In genomic region chr3:12661375-12661774, GRCh38 we compare ENCODE assay signal across 8 cellular contexts. TPM values are rescaled to one million over a fixed set of nuclear protein-coding genes. Genes with fewer than 3 reads are reported as not detected.
DNase-seq lines count a peak whose midpoint lies in the region; ATAC-seq, FAIRE-seq and TF ChIP-seq lines count a peak whose summit lies in the region.
"Not testable (repeated sequence)": the region's sequence is repeated elsewhere in the genome, so short reads cannot be mapped to it uniquely, and the experiment has no call there.

No MANE protein-coding gene starts in this region.

- H3K27me3 Mint-ChIP-seq in H9 (ENCODE audit: low read depth); activated naive CD4-positive, alpha-beta T cell treated with anti-CD3 and anti-CD28 coated beads, Interleukin-2, amount 50 U/mL, for 24 hours; stimulated activated naive B cell treated with anti-CD40 and anti-IgM and Interleukin-4, amounts not matched to agents 10 μg/mL and 1 μg/mL and 100 μg/mL, for 72 hours: not testable (repeated sequence)

- not testable (repeated sequence) for H3K4me3 Mint-ChIP-seq in H9
- peak overlapping the region; percentile 60 for H3K4me3 Mint-ChIP-seq in activated naive CD4-positive, alpha-beta T cell treated with anti-CD3 and anti-CD28 coated beads, Interleukin-2, amount 50 U/mL, for 24 hours
- H3K4me3 Mint-ChIP-seq in stimulated activated naive B cell treated with anti-CD40 and anti-IgM and Interleukin-4, amounts not matched to agents 10 μg/mL and 1 μg/mL and 100 μg/mL, for 72 hours, result peak overlapping the region; percentile 21 to 56

- H3K79me2 ChIP-seq in H9 (ENCODE audit: insufficient read depth, low read length) (peaks cover 57% of the 10 kb centered on the region), PC-9 (ENCODE audit: low read depth) (peaks cover 74% of the 10 kb centered on the region), endothelial cell of umbilical vein (ENCODE audit: control insufficient read depth, insufficient read depth, low read length) (peaks cover 74% of the 10 kb centered on the region), keratinocyte (ENCODE audit: control insufficient read depth, insufficient read depth, low read length) (peaks cover 74% of the 10 kb centered on the region)

- peaks cover 19% of the 10 kb centered on the region for H3F3A ChIP-seq in PC-9 (ENCODE audit: insufficient read depth, low read depth)

- H4K8ac ChIP-seq in H9 (replicated peaks; ENCODE audit: insufficient read length, low read depth, low read length), result not testable (repeated sequence)

- H3K18ac ChIP-seq in H9 (ENCODE audit: insufficient read length, low read depth, low read length), result not testable (repeated sequence)

- H3K56ac ChIP-seq in H9 (ENCODE audit: insufficient read length, low read depth, low read length), result not testable (repeated sequence)

- H2BK5ac ChIP-seq in H9 (ENCODE audit: insufficient read length, low read length), result not testable (repeated sequence)

- H2BK12ac ChIP-seq in H9 (ENCODE audit: insufficient read length, low read depth, low read length), result not testable (repeated sequence)

- not testable (repeated sequence) for H2BK15ac ChIP-seq in H9 (ENCODE audit: low read depth, low read length)

- not testable (repeated sequence) for H3K4me1 ChIP-seq in H9 (ENCODE audit: insufficient read depth, low read length); neuron (ENCODE audit: insufficient read depth, low read length)
- peaks cover 46% of the 10 kb centered on the region for H3K4me1 ChIP-seq in PC-9 (replicated peaks; ENCODE audit: insufficient read depth)
- peaks cover 13% of the 10 kb centered on the region for H3K4me1 ChIP-seq in endothelial cell of umbilical vein (ENCODE audit: control insufficient read depth, extremely low read depth, insufficient read depth, low read length)
- H3K4me1 ChIP-seq in keratinocyte (ENCODE audit: control insufficient read depth, extremely low read depth, insufficient read depth, low read length), result peaks cover 24% of the 10 kb centered on the region

- not testable (repeated sequence) for H3K4me2 ChIP-seq in H9 (ENCODE audit: insufficient read depth, insufficient read length, low read length)
- H3K4me2 ChIP-seq in PC-9 (peak overlapping the region; percentile 83; the same call in 1 of the 2 replicates), endothelial cell of umbilical vein (ENCODE audit: insufficient read depth, low read length) (peak overlapping the region; percentile 87), keratinocyte (ENCODE audit: control insufficient read depth, extremely low read depth, insufficient read depth, low read depth, low read length) (peak overlapping the region; percentile 99)

- not testable (repeated sequence) for H3K4ac ChIP-seq in H9 (ENCODE audit: low read depth, low read length)

- not testable (repeated sequence) for H3K9me1 ChIP-seq in endothelial cell of umbilical vein (replicated peaks; ENCODE audit: control insufficient read depth, extremely low read depth, insufficient read depth, low read length); keratinocyte (ENCODE audit: control insufficient read depth, extremely low read depth, insufficient read depth, low read length)

- TF ChIP-seq CTCF in AG04450 (IDR thresholded peaks at IDR 0.05; ENCODE audit: low read depth, low read length); H9 (conservative IDR thresholded peaks at IDR 0.05); PC-9 (conservative IDR thresholded peaks at IDR 0.05); endothelial cell of umbilical vein (IDR thresholded peaks at IDR 0.05; ENCODE audit: extremely low read depth in 1 of 2, insufficient read depth in 1 of 2, low read depth in 1 of 2, low read length in 2 of 2); keratinocyte (optimal IDR thresholded peaks at IDR 0.05 in 1 of 3, IDR thresholded peaks at IDR 0.05 in 1 of 3, conservative IDR thresholded peaks at IDR 0.05 in 1 of 3; ENCODE audit: extremely low read depth in 1 of 3, insufficient read depth in 2 of 3, low read length in 3 of 3): not testable (repeated sequence)

- H3K27ac ChIP-seq in AG04450 (ENCODE audit: low read depth, low read length); H9 (ENCODE audit: insufficient read length, low read depth, low read length); PC-9; endothelial cell of umbilical vein (ENCODE audit: insufficient read depth, low read depth, low read length); keratinocyte (ENCODE audit: control insufficient read depth, insufficient read depth, low read length): not testable (repeated sequence)

- not testable (repeated sequence) for H2BK20ac ChIP-seq in H9 (ENCODE audit: low read depth, low read length, poor library complexity, severe bottlenecking)

- not testable (repeated sequence) for H2AFZ ChIP-seq in H9 (ENCODE audit: low read length); PC-9; endothelial cell of umbilical vein (ENCODE audit: low read depth, low read length); keratinocyte (ENCODE audit: control insufficient read depth, low read length); neuron (ENCODE audit: low read depth, low read length)

- not testable (repeated sequence) for BruUV-seq in PC-9 (replicated peaks; lab: Mats Ljungman, UMichigan); endothelial cell of umbilical vein (replicated peaks; lab: Mats Ljungman, UMichigan)

- H3K9me3 ChIP-seq in AG04450 (ENCODE audit: control insufficient read depth, insufficient read depth, low read length); H9 (ENCODE audit: control insufficient read depth, low read depth, low read length); PC-9 (ENCODE audit: insufficient read depth, low read depth); endothelial cell of umbilical vein (replicated peaks; ENCODE audit: control insufficient read depth, insufficient read depth, low read length); keratinocyte (ENCODE audit: control insufficient read depth, low read depth, low read length); neuron (ENCODE audit: low read length): not testable (repeated sequence)

- FAIRE-seq in endothelial cell of umbilical vein (lab: Jason Lieb, UNC); keratinocyte (lab: Jason Lieb, UNC): not testable (repeated sequence)

- H3K27ac Mint-ChIP-seq in H9, result peak overlapping the region in 2 of 3 experiments; percentile 36 to 84; a peak in 2 of 7 replicates
- not testable (repeated sequence) for H3K27ac Mint-ChIP-seq in activated naive CD4-positive, alpha-beta T cell treated with anti-CD3 and anti-CD28 coated beads, Interleukin-2, amount 50 U/mL, for 24 hours; stimulated activated naive B cell treated with anti-CD40 and anti-IgM and Interleukin-4, amounts not matched to agents 10 μg/mL and 1 μg/mL and 100 μg/mL, for 72 hours

- not testable (repeated sequence) for H2BK120ac ChIP-seq in H9 (ENCODE audit: low read depth, low read length, poor library complexity, severe bottlenecking)

- H2AK5ac ChIP-seq in H9 (ENCODE audit: insufficient read length, low read length), result not testable (repeated sequence)

- WGBS in H9 (ENCODE audit: extremely low coverage, insufficient read length, low lambda C conversion rate), result no CpG with 5 or more reads among the region's 13 CpGs

- POLR2A ChIA-PET in AG04450 (lab: Yijun Ruan, JAX); PC-9 (lab: Charles Lee; ENCODE audit: unreplicated experiment): not testable (repeated sequence)
- POLR2A ChIA-PET in endothelial cell of umbilical vein (lab: Charles Lee), result interaction anchor here (0.7 kb wide), 1 partner anchor 81 kb away, joined by 6 read pairs; no protein-coding TSS in a partner anchor

- H4K5ac ChIP-seq in H9 (ENCODE audit: insufficient read length, low read depth, low read length), result not testable (repeated sequence)

- H4K20me1 ChIP-seq in H9 (ENCODE audit: control insufficient read depth, insufficient read depth, insufficient read length); endothelial cell of umbilical vein (replicated peaks; ENCODE audit: control insufficient read depth, extremely low read depth, insufficient read depth, low read length): not testable (repeated sequence)
- H4K20me1 ChIP-seq in PC-9 (ENCODE audit: insufficient read depth) (peaks cover 40% of the 10 kb centered on the region), keratinocyte (ENCODE audit: control insufficient read depth, extremely low read depth, insufficient read depth, low read length) (peaks cover 10% of the 10 kb centered on the region)

- not testable (repeated sequence) for H3K9me2 ChIP-seq in PC-9 (ENCODE audit: insufficient read depth)

- not testable (repeated sequence) for H3K36me3 Mint-ChIP-seq in H9 (ENCODE audit: insufficient read depth in 1 of 3, low read depth in 3 of 3); activated naive CD4-positive, alpha-beta T cell treated with anti-CD3 and anti-CD28 coated beads, Interleukin-2, amount 50 U/mL, for 24 hours
- peaks cover 4 to 14% of the 10 kb centered on the region in 2 donors for H3K36me3 Mint-ChIP-seq in stimulated activated naive B cell treated with anti-CD40 and anti-IgM and Interleukin-4, amounts not matched to agents 10 μg/mL and 1 μg/mL and 100 μg/mL, for 72 hours

- H3K4me3 ChIP-seq in AG04450 (ENCODE audit: low read depth, low read length) (peak overlapping the region; percentile 22; the same call in 1 of the 2 replicates), neuron (ENCODE audit: low read length) (peak overlapping the region; percentile 56)
- not testable (repeated sequence) for H3K4me3 ChIP-seq in PC-9; endothelial cell of umbilical vein (replicated peaks in 1 of 3; ENCODE audit: insufficient read depth in 1 of 3, low read depth in 1 of 3, low read length in 3 of 3); keratinocyte (ENCODE audit: control insufficient read depth in 2 of 3, extremely low read depth in 1 of 3, insufficient read depth in 2 of 3, low read depth in 1 of 3, low read length in 3 of 3)

- not testable (repeated sequence) for H3K27me3 ChIP-seq in AG04450 (ENCODE audit: control insufficient read depth, insufficient read depth, low read length); H9 (ENCODE audit: insufficient read depth, low read length); PC-9 (ENCODE audit: insufficient read depth, low read depth); endothelial cell of umbilical vein (ENCODE audit: control insufficient read depth in 2 of 2, insufficient read depth in 2 of 2, low read length in 2 of 2); keratinocyte (ENCODE audit: control insufficient read depth, extremely low read depth, insufficient read depth, low read length); neuron (ENCODE audit: insufficient read depth, low read length)

- not testable (repeated sequence) for TF ChIP-seq POLR2A in endothelial cell of umbilical vein (IDR thresholded peaks at IDR 0.05; ENCODE audit: low read depth, low read length)

- H4K91ac ChIP-seq in H9 (ENCODE audit: insufficient read length, low read depth, low read length), result not testable (repeated sequence)

- H3K4me1 Mint-ChIP-seq in H9, result peaks cover 29 to 41% of the 10 kb centered on the region in 2 experiments
- H3K4me1 Mint-ChIP-seq in activated naive CD4-positive, alpha-beta T cell treated with anti-CD3 and anti-CD28 coated beads, Interleukin-2, amount 50 U/mL, for 24 hours, result peaks cover 57% of the 10 kb centered on the region
- peaks cover 29 to 58% of the 10 kb centered on the region in 2 donors for H3K4me1 Mint-ChIP-seq in stimulated activated naive B cell treated with anti-CD40 and anti-IgM and Interleukin-4, amounts not matched to agents 10 μg/mL and 1 μg/mL and 100 μg/mL, for 72 hours

- intact Hi-C loops in PC-9 (cut with micrococcal nuclease; ENCODE audit: unreplicated experiment) (loop anchor here (5.0 kb wide), 2 partner anchors 46 to 91 kb away; no protein-coding TSS in a partner anchor), endothelial cell of umbilical vein (cut with micrococcal nuclease) (loop anchor here (5.0 kb wide), 2 partner anchors 61 to 74 kb away; no protein-coding TSS in a partner anchor)

- H3K9ac ChIP-seq in H9 (ENCODE audit: extremely low read depth, insufficient read length, low read length); endothelial cell of umbilical vein (replicated peaks; ENCODE audit: extremely low read depth, insufficient read depth, low read length); keratinocyte (ENCODE audit: control insufficient read depth, extremely low read depth, insufficient read depth, low read length): not testable (repeated sequence)

- H3K9me3 Mint-ChIP-seq in H9; activated naive CD4-positive, alpha-beta T cell treated with anti-CD3 and anti-CD28 coated beads, Interleukin-2, amount 50 U/mL, for 24 hours; stimulated activated naive B cell treated with anti-CD40 and anti-IgM and Interleukin-4, amounts not matched to agents 10 μg/mL and 1 μg/mL and 100 μg/mL, for 72 hours: not testable (repeated sequence)

- not testable (repeated sequence) for H3K23ac ChIP-seq in H9 (ENCODE audit: insufficient read length, low read depth, low read length)

- ATAC-seq in stimulated activated naive B cell treated with anti-CD40 and anti-IgM and Interleukin-4, amounts not matched to agents 10 μg/mL and 1 μg/mL and 100 μg/mL, for 72 hours (replicated peaks), result not testable (repeated sequence)

- not testable (repeated sequence) for H3K14ac ChIP-seq in H9 (ENCODE audit: insufficient read depth, low read length)

- not testable (repeated sequence) for H3K79me1 ChIP-seq in H9 (ENCODE audit: insufficient read depth, low read depth, low read length, poor library complexity, severe bottlenecking)

- H3K23me2 ChIP-seq in H9 (ENCODE audit: insufficient read length, low read depth, low read length, poor library complexity, severe bottlenecking), result peaks cover 11% of the 10 kb centered on the region

- not testable (repeated sequence) for H3T11ph ChIP-seq in H9 (ENCODE audit: low read length)

- not testable (repeated sequence) for DNase-seq in AG04450 (ENCODE audit: low read depth, low spot score); H9; PC-9; endothelial cell of umbilical vein (ENCODE audit: low read depth, low spot score); keratinocyte (ENCODE audit: low read depth, low spot score); stimulated activated naive B cell treated with anti-CD40 and anti-IgM and Interleukin-4, amounts not matched to agents 10 μg/mL and 1 μg/mL and 100 μg/mL, for 72 hours

- H3K36me3 ChIP-seq in PC-9 (ENCODE audit: low read depth); endothelial cell of umbilical vein (ENCODE audit: control insufficient read depth in 2 of 2, extremely low read depth in 1 of 2, insufficient read depth in 2 of 2, low read length in 2 of 2); keratinocyte (ENCODE audit: control insufficient read depth in 2 of 2, extremely low read depth in 1 of 2, insufficient read depth in 2 of 2, low read length in 2 of 2); neuron (ENCODE audit: insufficient read depth, low read length): not testable (repeated sequence)

- CTCF ChIA-PET in AG04450 (lab: Charles Lee), result interaction anchor here (1.2 to 1.6 kb wide), 4 partner anchors 59 to 179 kb away, joined by 3 to 5 read pairs (median 4); no protein-coding TSS in a partner anchor
- CTCF ChIA-PET in PC-9 (lab: Charles Lee); endothelial cell of umbilical vein (lab: Charles Lee): not testable (repeated sequence)

- dilution Hi-C loops in endothelial cell of umbilical vein (cut with MboI; ENCODE audit: extremely low pct_ligation_motif_present, low sequenced_read_pairs); keratinocyte (cut with MboI; ENCODE audit: extremely low pct_ligation_motif_present, low sequenced_read_pairs): not testable (repeated sequence)

RNA-seq across cellular contexts. Expression of gene RAF1, which starts 2.5 kb away (rescaled TPM):
- 140 and 141 TPM in 2 replicates for polyA plus RNA-seq in AG04450 (2011; rRNA removed)
- 151 and 173 TPM in 2 replicates for polyA minus RNA-seq in AG04450 (2011; rRNA and poly(A)+ RNA removed)
- 103 and 112 TPM in 2 replicates for total RNA-seq in H9 (2021)
- total RNA-seq in PC-9 (2021), result 65.3 and 72.4 TPM in 2 replicates
- 73.8 and 86.1 TPM in 2 replicates for total RNA-seq in endothelial cell of umbilical vein
- 86.2 and 88.8 TPM in 2 replicates for polyA plus RNA-seq in endothelial cell of umbilical vein
- 71.7 and 79.0 TPM in 2 replicates for polyA plus RNA-seq in endothelial cell of umbilical vein (2011; cell fraction: cytosol; rRNA removed)
- polyA plus RNA-seq in endothelial cell of umbilical vein (2011; cell fraction: nucleus; rRNA removed), result 185 and 188 TPM in 2 replicates
- 45.6 and 61.3 TPM in 2 replicates for polyA plus RNA-seq in endothelial cell of umbilical vein (2012)
- 211 and 233 TPM in 2 replicates for polyA minus RNA-seq in endothelial cell of umbilical vein
- polyA minus RNA-seq in endothelial cell of umbilical vein (2011; cell fraction: cytosol; rRNA and poly(A)+ RNA removed), result 95.1 TPM
- 113 and 178 TPM in 2 replicates for polyA minus RNA-seq in endothelial cell of umbilical vein (2011; cell fraction: nucleus; rRNA and poly(A)+ RNA removed)
- 68.3 to 92.4 TPM (median 80.1 TPM) in 3 replicates for polyA plus RNA-seq in keratinocyte
- 37.3 TPM for polyA plus RNA-seq in keratinocyte (2011; ENCODE audit: low read depth)
- polyA plus RNA-seq in keratinocyte (2011; cell fraction: cytosol; rRNA removed), result 52.7 and 76.6 TPM in 2 replicates
- 99.3 and 102 TPM in 2 replicates for polyA plus RNA-seq in keratinocyte (2011; cell fraction: nucleus; rRNA removed)
- polyA plus RNA-seq in keratinocyte (2012; ENCODE audit: low replicate concordance), result 44.5 and 52.1 TPM in 2 replicates
- 78.9 to 152 TPM (median 116 TPM) in 3 replicates for polyA minus RNA-seq in keratinocyte
- 64.5 TPM for polyA minus RNA-seq in keratinocyte (2011; cell fraction: cytosol; rRNA and poly(A)+ RNA removed)
- 72.2 and 98.4 TPM in 2 replicates for polyA minus RNA-seq in keratinocyte (2011; cell fraction: nucleus; rRNA and poly(A)+ RNA removed)
